ENCODE assay signal across 27 cellular contexts in the genomic region with DNA sequence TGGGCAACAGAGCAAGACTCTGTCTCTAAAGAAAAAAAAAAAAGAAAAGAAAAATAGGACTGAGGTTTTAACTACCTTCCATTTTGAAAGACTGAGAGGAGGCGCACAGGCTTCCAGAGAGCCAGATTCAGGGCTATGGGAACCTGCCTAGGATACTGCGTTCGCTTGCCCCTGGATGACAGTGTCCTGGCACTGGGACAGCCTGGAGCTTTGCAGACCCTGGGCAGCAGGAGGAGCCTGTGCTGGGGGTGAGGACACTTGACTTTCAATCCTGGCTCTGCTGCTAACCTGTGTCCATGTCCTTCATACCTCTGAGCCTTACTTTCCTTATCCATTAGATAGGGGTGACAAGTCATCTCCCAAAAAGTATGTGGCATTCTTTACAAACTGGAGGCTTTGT. TPM values are rescaled to one million over a fixed set of nuclear protein-coding genes. Genes with fewer than 3 reads are reported as not detected.
"Had no signal": no experiment of that assay in that cellular context is flagged by ENCODE, and none has a peak within 500 bp of the region (broad histone marks: within the 10 kb centered on the region; RNA-seq: fewer than 3 reads in every experiment).

No MANE protein-coding gene starts in this region.

- H3K4me3 Mint-ChIP-seq: activated CD4-positive, alpha-beta T cell treated with anti-CD3 and anti-CD28 coated beads for 36 hours; activated naive CD4-positive, alpha-beta T cell treated with anti-CD3 and anti-CD28 coated beads, Interleukin-2, amount 10 ng/mL, durations not matched to agents 7 days and 5 days; activated naive CD8-positive, alpha-beta T cell treated with anti-CD3 and anti-CD28 coated beads, Interleukin-2, amount 10 ng/mL, durations not matched to agents 7 days and 5 days; brain; effector memory CD8-positive, alpha-beta T cell; natural killer cell treated with Interleukin-12 subunit alpha and Interleukin-12 subunit beta and Interleukin-15 and Interleukin-18, amount 100 ng/mL, for 72 hours; stimulated activated naive CD8-positive, alpha-beta T cell treated with anti-CD3 and anti-CD28 coated beads, Interleukin-15, Interleukin-2, amounts not matched to agents 100 ng/mL and 50 ng/mL, for 24 hours had no signal

- H3K36me3 Mint-ChIP-seq: activated naive CD4-positive, alpha-beta T cell treated with anti-CD3 and anti-CD28 coated beads, Interleukin-2, amount 10 ng/mL, durations not matched to agents 7 days and 5 days; activated naive CD8-positive, alpha-beta T cell treated with anti-CD3 and anti-CD28 coated beads, Interleukin-2, amount 10 ng/mL, durations not matched to agents 7 days and 5 days; natural killer cell treated with Interleukin-12 subunit alpha and Interleukin-12 subunit beta and Interleukin-15 and Interleukin-18, amount 100 ng/mL, for 72 hours had no signal

- ATAC-seq: activated CD4-positive, alpha-beta T cell treated with anti-CD3 and anti-CD28 coated beads for 36 hours; effector memory CD8-positive, alpha-beta T cell; gastrocnemius medialis; left lung; mucosa of descending colon; natural killer cell treated with Interleukin-12 subunit alpha and Interleukin-12 subunit beta and Interleukin-15 and Interleukin-18, amount 100 ng/mL, for 72 hours; sciatic nerve had no signal

- H3K4me3 ChIP-seq: ascending aorta, gastrocnemius medialis, left lung, mucosa of descending colon, skin epidermis, thoracic aorta had no signal

- H3K4me1 ChIP-seq: ascending aorta had no signal

- H3K4me1 Mint-ChIP-seq: activated CD4-positive, alpha-beta T cell treated with anti-CD3 and anti-CD28 coated beads for 36 hours; activated naive CD4-positive, alpha-beta T cell treated with anti-CD3 and anti-CD28 coated beads, Interleukin-2, amount 10 ng/mL, durations not matched to agents 7 days and 5 days had no signal

- H3K27ac ChIP-seq: ascending aorta, gastrocnemius medialis, left lung, skin epidermis, thoracic aorta had no signal

- H3K9me3 Mint-ChIP-seq: activated naive CD4-positive, alpha-beta T cell treated with anti-CD3 and anti-CD28 coated beads, Interleukin-2, amount 10 ng/mL, durations not matched to agents 7 days and 5 days; activated naive CD8-positive, alpha-beta T cell treated with anti-CD3 and anti-CD28 coated beads, Interleukin-2, amount 10 ng/mL, durations not matched to agents 7 days and 5 days; brain; effector memory CD8-positive, alpha-beta T cell; natural killer cell treated with Interleukin-12 subunit alpha and Interleukin-12 subunit beta and Interleukin-15 and Interleukin-18, amount 100 ng/mL, for 72 hours; stimulated activated naive CD8-positive, alpha-beta T cell treated with anti-CD3 and anti-CD28 coated beads, Interleukin-15, Interleukin-2, amounts not matched to agents 100 ng/mL and 50 ng/mL, for 24 hours had no signal

- H3K9me3 ChIP-seq: ascending aorta, gastrocnemius medialis, left lung, mucosa of descending colon, thoracic aorta had no signal

- DNase-seq: activated CD4-positive, alpha-beta T cell treated with anti-CD3 and anti-CD28 coated beads for 36 hours; activated CD4-positive, alpha-beta T cell treated with anti-CD3 and anti-CD28 coated beads, Interleukin-2, amount 50 U/mL, for 48 hours; activated CD4-positive, CD25-positive, alpha-beta regulatory T cell; activated CD8-positive, alpha-beta memory T cell treated with anti-CD3 and anti-CD28 coated beads for 24 hours; activated gamma-delta T cell; activated naive CD4-positive, alpha-beta T cell treated with anti-CD3 and anti-CD28 coated beads, Interleukin-2, amount 10 ng/mL, durations not matched to agents 7 days and 5 days; activated naive CD8-positive, alpha-beta T cell treated with anti-CD3 and anti-CD28 coated beads, Interleukin-2, amount 10 ng/mL, durations not matched to agents 7 days and 5 days; activated T-cell treated with anti-CD3 and anti-CD28 coated beads, Interleukin-2, amount 50 U/mL, for 1 hour; caudate nucleus; cortex of kidney; effector memory CD8-positive, alpha-beta T cell; erythroblast; gastrocnemius medialis; hypothalamus; left lung; mucosa of descending colon; stimulated activated CD4-positive, alpha-beta T cell treated with anti-CD3 and anti-CD28 coated beads, Interleukin-12 subunit alpha, Interleukin-12 subunit beta, amount 100 ng/mL, for 4 hours; stimulated activated CD4-positive, alpha-beta T cell treated with anti-CD3 and anti-CD28 coated beads, Interleukin-4, amount 100 ng/mL, for 1 hour; T-helper 2 cell; trophoblast cell had no signal

- H3K27ac Mint-ChIP-seq: activated CD4-positive, alpha-beta T cell treated with anti-CD3 and anti-CD28 coated beads for 36 hours; activated naive CD4-positive, alpha-beta T cell treated with anti-CD3 and anti-CD28 coated beads, Interleukin-2, amount 10 ng/mL, durations not matched to agents 7 days and 5 days; activated naive CD8-positive, alpha-beta T cell treated with anti-CD3 and anti-CD28 coated beads, Interleukin-2, amount 10 ng/mL, durations not matched to agents 7 days and 5 days; effector memory CD8-positive, alpha-beta T cell; natural killer cell treated with Interleukin-12 subunit alpha and Interleukin-12 subunit beta and Interleukin-15 and Interleukin-18, amount 100 ng/mL, for 72 hours; stimulated activated naive CD8-positive, alpha-beta T cell treated with anti-CD3 and anti-CD28 coated beads, Interleukin-15, Interleukin-2, amounts not matched to agents 100 ng/mL and 50 ng/mL, for 24 hours had no signal

RNA-seq across cellular contexts. Expression of gene INSYN1, which starts 37.7 kb away (rescaled TPM):
- total RNA-seq: activated CD4-positive, alpha-beta T cell treated with anti-CD3 and anti-CD28 coated beads for 36 hours; activated naive CD8-positive, alpha-beta T cell treated with anti-CD3 and anti-CD28 coated beads, Interleukin-2, amount 10 ng/mL, durations not matched to agents 7 days and 5 days; natural killer cell treated with Interleukin-12 subunit alpha and Interleukin-12 subunit beta and Interleukin-15 and Interleukin-18, amount 100 ng/mL, for 72 hours had no signal
